Comparison of ENCODE assay signal across 8 cellular contexts in genomic region chr7:76296743-76297740, GRCh38. TPM values are rescaled to one million over a fixed set of nuclear protein-coding genes. Genes with fewer than 3 reads are reported as not detected.
DNase-seq lines count a peak whose midpoint lies in the region; TF ChIP-seq lines count a peak whose summit lies in the region.

No MANE protein-coding gene starts in this region.

- H3K9me3 Mint-ChIP-seq in nephron progenitor cell: no peaks in the 10 kb centered on the region

- DNase-seq in AG08395 (ENCODE audit: low spot score): peak; percentile 65
- DNase-seq in NCI-H187 treated with DMSO at 0.1 percent for 48 hours (lab: John Stamatoyannopoulos, UW): peak; percentile 17
- no peak for DNase-seq in esophagus muscularis mucosa (ENCODE audit: extremely low spot score)
- no peak for DNase-seq in nephron progenitor cell
- DNase-seq in NCI-H1694 (lab: John Stamatoyannopoulos, UW): no peak
- no peak for DNase-seq in HuH-7 (ENCODE audit: low spot score)
- DNase-seq in activated naive CD4-positive, alpha-beta T cell treated with Interleukin-2 at 50 U/mL for 16 hours: no peak
- DNase-seq in stimulated activated CD4-positive, alpha-beta T cell treated with anti-CD3 and anti-CD28 coated beads, Interleukin-15, amount 100 ng/mL, for 24 hours: no peak

- TF ChIP-seq EP300 in esophagus muscularis mucosa (IDR thresholded peaks at IDR 0.05): no peak

- no peaks in the 10 kb centered on the region for H3K36me3 ChIP-seq in esophagus muscularis mucosa

- H3K27me3 ChIP-seq in esophagus muscularis mucosa: no peaks in the 10 kb centered on the region

- H3K27me3 Mint-ChIP-seq in nephron progenitor cell (ENCODE audit: low read depth, poor library complexity): peaks cover 37% of the 10 kb centered on the region

- H3K36me3 Mint-ChIP-seq in nephron progenitor cell (ENCODE audit: low read depth): no peaks in the 10 kb centered on the region

- H3K4me3 ChIP-seq in esophagus muscularis mucosa: no peak overlapping the region

- peaks cover 45% of the 10 kb centered on the region for H3K4me1 Mint-ChIP-seq in nephron progenitor cell

- peak overlapping the region; percentile 93 to 100 (median 99) for H3K27ac ChIP-seq in esophagus muscularis mucosa (replicated peaks in 1 of 4)

- intact Hi-C loops in esophagus muscularis mucosa (cut with DNase I): no loop called here

- peak overlapping the region; percentile 66 for H3K27ac Mint-ChIP-seq in nephron progenitor cell

- H3K9me3 ChIP-seq in esophagus muscularis mucosa: no peaks in the 10 kb centered on the region

- peaks cover 53 to 75% (median 66%) of the 10 kb centered on the region in 4 donors for H3K4me1 ChIP-seq in esophagus muscularis mucosa

- 65% methylated on average over 21 of the region's 22 CpGs for WGBS in esophagus muscularis mucosa

- H3K4me3 Mint-ChIP-seq in nephron progenitor cell: no peak overlapping the region

- TF ChIP-seq POLR2A in esophagus muscularis mucosa (IDR thresholded peaks at IDR 0.05; ENCODE audit: low read depth): no peak

- TF ChIP-seq CTCF in esophagus muscularis mucosa (IDR thresholded peaks at IDR 0.05) (no peak), nephron progenitor cell (IDR thresholded peaks at IDR 0.05) (no peak)

RNA-seq across cellular contexts. Expression of gene HSPB1, which starts 5.4 kb away (rescaled TPM):
- 1,000 to 10,000 TPM in 3 of 4 donors, 100 to 1,000 TPM in 1; 927 to 2,513 (median 1,694) TPM for total RNA-seq in esophagus muscularis mucosa

Comparison
In these comparisons a context has a peak if more than half of its experiments do, and no peak if none do; other contexts are left out.
1. DNase-seq: peak in AG08395 (single experiment) and NCI-H187 treated with DMSO at 0.1 percent for 48 hours (single experiment); none in esophagus muscularis mucosa (single experiment), nephron progenitor cell (single experiment), NCI-H1694 (single experiment), HuH-7 (single experiment), activated naive CD4-positive, alpha-beta T cell treated with Interleukin-2 at 50 U/mL for 16 hours (single experiment) and stimulated activated CD4-positive, alpha-beta T cell treated with anti-CD3 and anti-CD28 coated beads, Interleukin-15, amount 100 ng/mL, for 24 hours (single experiment).